Comparison of ENCODE assay signal across 18 cellular contexts in genomic region chr14:105283899-105284298, GRCh38. TPM values are rescaled to one million over a fixed set of nuclear protein-coding genes. Genes with fewer than 3 reads are reported as not detected.
A peak's percentile ranks its signal among the peaks of the same experiment; 100 is the strongest.
DNase-seq lines count a peak whose midpoint lies in the region; ATAC-seq and TF ChIP-seq lines count a peak whose summit lies in the region.
"Had no signal": no experiment of that assay in that cellular context is flagged by ENCODE, and none has a peak within 500 bp of the region (broad histone marks: within the 10 kb centered on the region; RNA-seq: fewer than 3 reads in every experiment).

No MANE protein-coding gene starts in this region.

- H3K9me3 Mint-ChIP-seq in stimulated activated naive CD8-positive, alpha-beta T cell treated with anti-CD3 and anti-CD28 coated beads, Interleukin-15, amount 100 ng/mL, for 72 hours = no peaks in the 10 kb centered on the region
- H3K9me3 Mint-ChIP-seq in activated CD8-positive, alpha-beta T cell treated with anti-CD3 and anti-CD28 coated beads for 36 hours = no peaks in the 10 kb centered on the region
- H3K9me3 Mint-ChIP-seq: HFFc6 had no signal

- H3K9me3 ChIP-seq in lower lobe of right lung (no peaks in the 10 kb centered on the region), heart left ventricle (no peaks in the 10 kb centered on the region)
- H3K9me3 ChIP-seq: ascending aorta, left ventricle myocardium inferior, mucosa of descending colon, spleen, testis had no signal

- POLR2A ChIA-PET in activated CD8-positive, alpha-beta T cell treated with anti-CD3 and anti-CD28 coated beads for 36 hours (lab: Charles Lee) = no interaction called here

- H3K4me1 Mint-ChIP-seq in stimulated activated naive CD8-positive, alpha-beta T cell treated with anti-CD3 and anti-CD28 coated beads, Interleukin-15, amount 100 ng/mL, for 72 hours = peaks cover 60% of the 10 kb centered on the region
- H3K4me1 Mint-ChIP-seq in activated CD8-positive, alpha-beta T cell treated with anti-CD3 and anti-CD28 coated beads for 36 hours (ENCODE audit: low read depth) = peaks cover 17% of the 10 kb centered on the region

- no peak for TF ChIP-seq POLR2A in heart left ventricle (IDR thresholded peaks at IDR 0.05)

- TF ChIP-seq CTCF in activated CD8-positive, alpha-beta T cell treated with anti-CD3 and anti-CD28 coated beads for 36 hours (IDR thresholded peaks at IDR 0.05) = no peak
- TF ChIP-seq CTCF in lower lobe of right lung (IDR thresholded peaks at IDR 0.05) (no peak), heart left ventricle (IDR thresholded peaks at IDR 0.05) (no peak)

- H3K36me3 Mint-ChIP-seq in activated CD8-positive, alpha-beta T cell treated with anti-CD3 and anti-CD28 coated beads for 36 hours (ENCODE audit: low read depth) = peaks cover 1% of the 10 kb centered on the region

- no peaks in the 10 kb centered on the region for H3K27me3 ChIP-seq in lower lobe of right lung (ENCODE audit: low read depth)
- no peaks in the 10 kb centered on the region for H3K27me3 ChIP-seq in heart left ventricle
- H3K27me3 ChIP-seq: ascending aorta, spleen, testis had no signal

- H3K27ac Mint-ChIP-seq in stimulated activated naive CD8-positive, alpha-beta T cell treated with anti-CD3 and anti-CD28 coated beads, Interleukin-15, amount 100 ng/mL, for 72 hours = no peak overlapping the region
- H3K27ac Mint-ChIP-seq in activated CD8-positive, alpha-beta T cell treated with anti-CD3 and anti-CD28 coated beads for 36 hours = peak overlapping the region; percentile 75
- H3K27ac Mint-ChIP-seq: HFFc6 had no signal

- peak; percentile 74 for ATAC-seq in stimulated activated naive CD8-positive, alpha-beta T cell treated with anti-CD3 and anti-CD28 coated beads, Interleukin-15, amount 100 ng/mL, for 72 hours
- ATAC-seq in stimulated activated naive CD8-positive, alpha-beta T cell treated with anti-CD3 and anti-CD28 coated beads, Interleukin-15, Interleukin-2, amounts not matched to agents 100 U/mL and 50 U/mL, for 24 hours = no peak
- peak; percentile 70 for ATAC-seq in activated CD8-positive, alpha-beta T cell treated with anti-CD3 and anti-CD28 coated beads for 36 hours
- ATAC-seq in lower lobe of right lung (no peak), heart left ventricle (no peak), HG03045 (IDR thresholded peaks at IDR 0.05; ENCODE audit: unreplicated experiment) (no peak)
- ATAC-seq: mucosa of descending colon, SK-N-SH treated with all-trans-retinoic acid at 6 μM for 48 hours had no signal

- H3K27ac ChIP-seq in lower lobe of right lung (peak overlapping the region; percentile 36), heart left ventricle (no peak overlapping the region)
- H3K27ac ChIP-seq: ascending aorta, left ventricle myocardium inferior, testis had no signal

- no peak for DNase-seq in stimulated activated naive CD8-positive, alpha-beta T cell treated with anti-CD3 and anti-CD28 coated beads, Interleukin-15, amount 100 ng/mL, for 72 hours
- DNase-seq in stimulated activated naive CD8-positive, alpha-beta T cell treated with anti-CD3 and anti-CD28 coated beads, Interleukin-15, Interleukin-2, amounts not matched to agents 100 U/mL and 50 U/mL, for 24 hours = no peak
- DNase-seq in activated CD8-positive, alpha-beta T cell treated with anti-CD3 and anti-CD28 coated beads for 36 hours = peak; percentile 32
- DNase-seq in lower lobe of right lung (no peak), heart left ventricle (no peak)
- DNase-seq in activated CD4-positive, CD25-positive, alpha-beta regulatory T cell treated with anti-CD3 and anti-CD28 coated beads, Interleukin-2, amount 50 U/mL, for 72 hours = no peak
- DNase-seq: effector memory CD4-positive, alpha-beta T cell; HFFc6; left ventricle myocardium inferior; mucosa of descending colon; NCI-H1930; NCI-H446; nucleus accumbens; spleen; testis had no signal

- intact Hi-C loops in activated CD8-positive, alpha-beta T cell treated with anti-CD3 and anti-CD28 coated beads for 36 hours (cut with micrococcal nuclease) = no loop called here
- intact Hi-C loops in lower lobe of right lung (cut with DNase I) (no loop called here), heart left ventricle (cut with DNase I) (loop anchor here in 9 of 10 donors (2.0 to 10.0 kb wide), 6 partner anchors 71 to 192 kb away; no protein-coding TSS in a partner anchor)

- H3K27me3 Mint-ChIP-seq in stimulated activated naive CD8-positive, alpha-beta T cell treated with anti-CD3 and anti-CD28 coated beads, Interleukin-15, amount 100 ng/mL, for 72 hours = no peaks in the 10 kb centered on the region
- no peaks in the 10 kb centered on the region for H3K27me3 Mint-ChIP-seq in activated CD8-positive, alpha-beta T cell treated with anti-CD3 and anti-CD28 coated beads for 36 hours

- H3K36me3 ChIP-seq in lower lobe of right lung (peaks cover 13% of the 10 kb centered on the region), heart left ventricle (peaks cover 0 to 12% (median 0%) of the 10 kb centered on the region in 9 donors)
- H3K36me3 ChIP-seq: left ventricle myocardium inferior had no signal

- CTCF ChIA-PET in activated CD8-positive, alpha-beta T cell treated with anti-CD3 and anti-CD28 coated beads for 36 hours (lab: Charles Lee) = interaction anchor here (2.0 kb wide), 1 partner anchor 8 kb away, joined by 7 read pairs; no protein-coding TSS in a partner anchor

- WGBS in heart left ventricle, 4 donors = 60 to 68% (median 65%) methylated on average over 15 of the region's 15 CpGs

- H3K4me3 ChIP-seq in lower lobe of right lung (no peak overlapping the region), heart left ventricle (no peak overlapping the region)
- H3K4me3 ChIP-seq: ascending aorta, left ventricle myocardium inferior, mucosa of descending colon, spleen, testis had no signal

- H3K4me3 Mint-ChIP-seq in stimulated activated naive CD8-positive, alpha-beta T cell treated with anti-CD3 and anti-CD28 coated beads, Interleukin-15, amount 100 ng/mL, for 72 hours = peak overlapping the region in 1 of 2 donors; percentile 53
- no peak overlapping the region for H3K4me3 Mint-ChIP-seq in activated CD8-positive, alpha-beta T cell treated with anti-CD3 and anti-CD28 coated beads for 36 hours
- H3K4me3 Mint-ChIP-seq: HFFc6 had no signal

- H3K4me1 ChIP-seq in lower lobe of right lung = peaks cover 9% of the 10 kb centered on the region
- H3K4me1 ChIP-seq in heart left ventricle = peaks cover 0 to 16% (median 9%) of the 10 kb centered on the region in 12 donors
- H3K4me1 ChIP-seq: testis had no signal

RNA-seq across cellular contexts. Expression of gene BRF1, which starts 16.9 kb away (rescaled TPM):
- total RNA-seq in activated CD8-positive, alpha-beta T cell treated with anti-CD3 and anti-CD28 coated beads for 36 hours = 10 to 100 TPM; 25.3 to 26.6 TPM
- 35.7 TPM for total RNA-seq in lower lobe of right lung
- 10 to 100 TPM; 13.3 to 25.3 (median 18.7) TPM for total RNA-seq in heart left ventricle
- 10 to 100 TPM; 17.1 to 19.4 TPM for polyA plus RNA-seq in heart left ventricle

RNA-seq across cellular contexts. Expression of gene PACS2, which starts 30.6 kb away (rescaled TPM):
- total RNA-seq in activated CD8-positive, alpha-beta T cell treated with anti-CD3 and anti-CD28 coated beads for 36 hours = 10 to 100 TPM; 26.7 to 30.4 TPM
- total RNA-seq in lower lobe of right lung (79.7 TPM), heart left ventricle (10 to 100 TPM; 47.3 to 90.3 (median 60.8) TPM)
- 10 to 100 TPM; 50.7 to 78.7 TPM for polyA plus RNA-seq in heart left ventricle

RNA-seq across cellular contexts. Expression of gene BTBD6, which starts 35.6 kb away (rescaled TPM):
- 10 to 100 TPM; 24.7 to 26.7 TPM for total RNA-seq in activated CD8-positive, alpha-beta T cell treated with anti-CD3 and anti-CD28 coated beads for 36 hours
- total RNA-seq in lower lobe of right lung = 53.0 TPM
- total RNA-seq in heart left ventricle = 10 to 100 TPM; 28.8 to 51.8 (median 34.8) TPM
- polyA plus RNA-seq in heart left ventricle = 10 to 100 TPM; 40.7 to 56.3 TPM

Comparison
In these comparisons a context has a peak if more than half of its experiments do, and no peak if none do; other contexts are left out.
1. ATAC-seq: peak in stimulated activated naive CD8-positive, alpha-beta T cell treated with anti-CD3 and anti-CD28 coated beads, Interleukin-15, amount 100 ng/mL, for 72 hours (single experiment) and activated CD8-positive, alpha-beta T cell treated with anti-CD3 and anti-CD28 coated beads for 36 hours (single experiment); none in stimulated activated naive CD8-positive, alpha-beta T cell treated with anti-CD3 and anti-CD28 coated beads, Interleukin-15, Interleukin-2, amounts not matched to agents 100 U/mL and 50 U/mL, for 24 hours (single experiment), lower lobe of right lung (0 of 2), heart left ventricle (0 of 4) and HG03045 (single experiment).
2. intact Hi-C loops: an anchor here in heart left ventricle (2.0 to 10.0 kb wide); none called in activated CD8-positive, alpha-beta T cell treated with anti-CD3 and anti-CD28 coated beads for 36 hours and lower lobe of right lung.